ENCODE assay signal across 20 cellular contexts in the genomic region with DNA sequence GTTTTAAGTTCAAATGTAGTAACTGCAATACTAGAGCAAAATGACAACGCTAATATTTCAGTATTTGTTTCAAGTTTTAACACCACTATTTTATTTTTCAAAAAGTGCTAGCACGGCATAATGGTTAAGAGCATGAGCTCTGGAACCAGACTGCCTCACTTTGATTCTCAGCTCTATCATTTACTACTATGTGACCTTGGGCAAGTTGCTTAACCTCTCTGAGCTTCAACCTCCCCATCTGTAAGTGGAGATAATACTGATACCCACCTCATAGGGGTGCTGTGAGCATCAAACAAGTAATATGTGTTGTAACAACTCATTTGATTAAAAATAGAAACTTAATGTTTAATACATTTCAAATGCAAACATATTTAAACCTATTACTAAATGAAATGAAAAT.
DNase-seq lines count a peak whose midpoint lies in the region; ATAC-seq and TF ChIP-seq lines count a peak whose summit lies in the region.
"Had no signal": no experiment of that assay in that cellular context is flagged by ENCODE, and none has a peak within 500 bp of the region (broad histone marks: within the 10 kb centered on the region; RNA-seq: fewer than 3 reads in every experiment).

No MANE protein-coding gene starts in this region.

- H3K4me3 ChIP-seq in GM23338 (no peak overlapping the region), endodermal cell (ENCODE audit: low read length) (no peak overlapping the region), osteoblast (ENCODE audit: insufficient read depth, low read length) (no peak overlapping the region)
- H3K4me3 ChIP-seq: A549; BLaER1 treated with 17β-estradiol and CSF1 and Interleukin-3, amounts not matched to agents 10 nM and 100 nM had no signal

- no peak overlapping the region for H3K27ac Mint-ChIP-seq in GM23338
- H3K27ac Mint-ChIP-seq in H9, result no peak overlapping the region
- H3K27ac Mint-ChIP-seq in endodermal cell, result no peak overlapping the region
- H3K27ac Mint-ChIP-seq: B cell; CD4-positive, alpha-beta T cell; CD8-positive, alpha-beta T cell had no signal

- H3K9ac ChIP-seq in H9 (ENCODE audit: extremely low read depth, insufficient read length, low read length) (no peak overlapping the region), endodermal cell (ENCODE audit: extremely low read depth, low read length, poor library complexity, severe bottlenecking) (no peak overlapping the region)
- H3K9ac ChIP-seq: BLaER1 treated with 17β-estradiol and CSF1 and Interleukin-3, amounts not matched to agents 10 nM and 100 nM had no signal

- H4K20me1 ChIP-seq in GM23338 (replicated peaks; ENCODE audit: insufficient read depth) (no peaks in the 10 kb centered on the region), H9 (ENCODE audit: control insufficient read depth, insufficient read depth, insufficient read length) (no peaks in the 10 kb centered on the region), osteoblast (ENCODE audit: insufficient read depth, low read length) (no peaks in the 10 kb centered on the region)
- H4K20me1 ChIP-seq: BLaER1 treated with 17β-estradiol and CSF1 and Interleukin-3, amounts not matched to agents 10 nM and 100 nM had no signal

- H3K18ac ChIP-seq in H9 (ENCODE audit: insufficient read length, low read depth, low read length), result no peak overlapping the region

- H2BK12ac ChIP-seq in H9 (ENCODE audit: insufficient read length, low read depth, low read length), result no peak overlapping the region

- no peak overlapping the region for H3K23ac ChIP-seq in H9 (ENCODE audit: insufficient read length, low read depth, low read length)

- no peak overlapping the region for H4K8ac ChIP-seq in H9 (replicated peaks; ENCODE audit: insufficient read length, low read depth, low read length)

- H2BK20ac ChIP-seq in H9 (ENCODE audit: low read depth, low read length, poor library complexity, severe bottlenecking), result no peak overlapping the region

- H2BK120ac ChIP-seq in H9 (ENCODE audit: low read depth, low read length, poor library complexity, severe bottlenecking), result no peak overlapping the region

- no peaks in the 10 kb centered on the region for H3K9me3 ChIP-seq in H9 (ENCODE audit: control insufficient read depth, low read depth, low read length)
- H3K9me3 ChIP-seq in endodermal cell (ENCODE audit: control insufficient read depth, low read length), result no peaks in the 10 kb centered on the region
- H3K9me3 ChIP-seq in osteoblast (ENCODE audit: low read depth, low read length), result no peaks in the 10 kb centered on the region
- H3K9me3 ChIP-seq: A549; BLaER1 treated with 17β-estradiol and CSF1 and Interleukin-3, amounts not matched to agents 10 nM and 100 nM; Caco-2 had no signal

- no peaks in the 10 kb centered on the region for H3K23me2 ChIP-seq in H9 (ENCODE audit: insufficient read length, low read depth, low read length, poor library complexity, severe bottlenecking)

- H3K27me3 ChIP-seq in GM23338 (ENCODE audit: insufficient read depth) (no peaks in the 10 kb centered on the region), H9 (ENCODE audit: insufficient read depth, low read length) (no peaks in the 10 kb centered on the region), endodermal cell (ENCODE audit: control insufficient read depth, insufficient read depth, low read length, poor library complexity, severe bottlenecking) (no peaks in the 10 kb centered on the region), osteoblast (ENCODE audit: insufficient read depth, low read length) (no peaks in the 10 kb centered on the region)
- H3K27me3 ChIP-seq: BLaER1 treated with 17β-estradiol and CSF1 and Interleukin-3, amounts not matched to agents 10 nM and 100 nM had no signal

- no peak overlapping the region for H2AK5ac ChIP-seq in H9 (ENCODE audit: insufficient read length, low read length)

- no peaks in the 10 kb centered on the region for H3K79me2 ChIP-seq in GM23338 (replicated peaks; ENCODE audit: insufficient read depth)
- no peaks in the 10 kb centered on the region for H3K79me2 ChIP-seq in H9 (ENCODE audit: insufficient read depth, low read length)
- no peaks in the 10 kb centered on the region for H3K79me2 ChIP-seq in osteoblast (ENCODE audit: insufficient read depth, low read length)

- H2AFZ ChIP-seq in GM23338 (no peak overlapping the region), H9 (ENCODE audit: low read length) (no peak overlapping the region), osteoblast (ENCODE audit: low read length) (no peak overlapping the region)

- no peak overlapping the region for H3K14ac ChIP-seq in H9 (ENCODE audit: insufficient read depth, low read length)

- H3T11ph ChIP-seq in H9 (ENCODE audit: low read length), result no peak overlapping the region

- 0 out of 4 replicates have a peak, but pooled peaks of 1 of the 2 experiments have one; percentile 12 for TF ChIP-seq CTCF in GM23338 (conservative IDR thresholded peaks at IDR 0.05; ENCODE audit: low read depth in 2 of 2)
- TF ChIP-seq CTCF in H9 (conservative IDR thresholded peaks at IDR 0.05), result peak; percentile 26; the same call in 2 of the 3 replicates
- peak; percentile 18 for TF ChIP-seq CTCF in endodermal cell (conservative IDR thresholded peaks at IDR 0.05)
- no peak for TF ChIP-seq CTCF in osteoblast (IDR thresholded peaks at IDR 0.05; ENCODE audit: extremely low read depth, low read depth, low read length)

- no peak overlapping the region for H3K27ac ChIP-seq in GM23338 (ENCODE audit: low read depth)
- no peak overlapping the region for H3K27ac ChIP-seq in H9 (ENCODE audit: insufficient read length, low read depth, low read length)
- H3K27ac ChIP-seq in endodermal cell (ENCODE audit: low read depth, low read length), result no peak overlapping the region
- H3K27ac ChIP-seq in osteoblast (ENCODE audit: low read depth, low read length), result no peak overlapping the region
- H3K27ac ChIP-seq: A549; BLaER1 treated with 17β-estradiol and CSF1 and Interleukin-3, amounts not matched to agents 10 nM and 100 nM; C4-2B had no signal

- no CpG with 5 or more reads among the region's 2 CpGs for whole genome bisulfite sequencing in H9 (ENCODE audit: extremely low coverage, insufficient read length, low lambda C conversion rate)
- 92 to 100% methylated on average over 1 to 2 of the region's 2 CpGs for WGBS in endodermal cell (ENCODE audit: insufficient coverage in 1 of 2, insufficient read length in 1 of 2), 2 experiments

- no peaks in the 10 kb centered on the region; the same call in 1 of the 2 replicates for H3K9me2 ChIP-seq in GM23338 (ENCODE audit: insufficient read depth)

- no peak for ATAC-seq in GM23338
- ATAC-seq in HG03354 (IDR thresholded peaks at IDR 0.05; ENCODE audit: poor library complexity, severe bottlenecking, unreplicated experiment), result no peak
- ATAC-seq: A549; CD8-positive, alpha-beta T cell had no signal

- no peak overlapping the region for H3K56ac ChIP-seq in H9 (ENCODE audit: insufficient read length, low read depth, low read length)

- H3F3A ChIP-seq in GM23338 (replicated peaks; ENCODE audit: low read depth), result no peaks in the 10 kb centered on the region

- H2BK15ac ChIP-seq in H9 (ENCODE audit: low read depth, low read length), result no peak overlapping the region

- no peak overlapping the region for H3K4me3 Mint-ChIP-seq in GM23338
- H3K4me3 Mint-ChIP-seq in H9, result no peak overlapping the region
- H3K4me3 Mint-ChIP-seq in endodermal cell, result no peak overlapping the region
- H3K4me3 Mint-ChIP-seq: B cell; CD4-positive, alpha-beta T cell; CD8-positive, alpha-beta T cell had no signal

- no peak overlapping the region for H4K91ac ChIP-seq in H9 (ENCODE audit: insufficient read length, low read depth, low read length)

- H3K4me1 ChIP-seq in GM23338 (ENCODE audit: insufficient read depth) (peaks cover 11% of the 10 kb centered on the region; the same call in 1 of the 2 replicates), H9 (ENCODE audit: insufficient read depth, low read length) (no peaks in the 10 kb centered on the region; the same call in 1 of the 2 replicates), endodermal cell (ENCODE audit: control insufficient read depth, insufficient read depth, low read length) (no peaks in the 10 kb centered on the region), osteoblast (ENCODE audit: insufficient read depth, low read length) (no peaks in the 10 kb centered on the region)
- H3K4me1 ChIP-seq: A549; BLaER1 treated with 17β-estradiol and CSF1 and Interleukin-3, amounts not matched to agents 10 nM and 100 nM; Caco-2 had no signal

- H3K4me1 Mint-ChIP-seq in GM23338 (peaks cover 11% of the 10 kb centered on the region), H9 (peaks cover 5 to 6% of the 10 kb centered on the region in 2 experiments; a peak in 2 of 4 replicates), endodermal cell (no peaks in the 10 kb centered on the region)
- H3K4me1 Mint-ChIP-seq: B cell had no signal

- H3K79me1 ChIP-seq in H9 (ENCODE audit: insufficient read depth, low read depth, low read length, poor library complexity, severe bottlenecking), result no peaks in the 10 kb centered on the region

- H3K4me2 ChIP-seq in GM23338 (no peak overlapping the region), H9 (ENCODE audit: insufficient read depth, insufficient read length, low read length) (no peak overlapping the region), osteoblast (ENCODE audit: insufficient read depth, low read length) (no peak overlapping the region)
- H3K4me2 ChIP-seq: A549; BLaER1 treated with 17β-estradiol and CSF1 and Interleukin-3, amounts not matched to agents 10 nM and 100 nM had no signal

- DNase-seq in GM23338 (ENCODE audit: low spot score) (peak; percentile 10), H9 (no peak), OCI-M1 (lab: John Stamatoyannopoulos, UW) (peak; percentile 11), endodermal cell (no peak), A172 (ENCODE audit: low spot score) (no peak), osteoblast (ENCODE audit: insufficient read length, low spot score, missing footprints) (no peak), SK-N-DZ (ENCODE audit: low spot score) (no peak)
- DNase-seq: 8988T; AML-193; Caco-2; Calu3; CD4-positive, alpha-beta T cell; CD8-positive, alpha-beta T cell; DMS79 treated with DMSO at 0.1 percent for 48 hours; GF-D8 had no signal

- H2BK5ac ChIP-seq in H9 (ENCODE audit: insufficient read length, low read length), result no peak overlapping the region

- no peaks in the 10 kb centered on the region for H3K9me3 Mint-ChIP-seq in GM23338
- H3K9me3 Mint-ChIP-seq in H9, result no peaks in the 10 kb centered on the region
- no peaks in the 10 kb centered on the region for H3K9me3 Mint-ChIP-seq in endodermal cell
- H3K9me3 Mint-ChIP-seq: CD4-positive, alpha-beta T cell; CD8-positive, alpha-beta T cell had no signal

- H4K5ac ChIP-seq in H9 (ENCODE audit: insufficient read length, low read depth, low read length), result no peak overlapping the region

- H3K36me3 ChIP-seq in GM23338 (ENCODE audit: insufficient read depth), result no peaks in the 10 kb centered on the region
- no peaks in the 10 kb centered on the region for H3K36me3 ChIP-seq in endodermal cell (ENCODE audit: control insufficient read depth, insufficient read depth, low read length)
- H3K36me3 ChIP-seq in osteoblast (ENCODE audit: insufficient read depth, low read length), result no peaks in the 10 kb centered on the region
- H3K36me3 ChIP-seq: BLaER1 treated with 17β-estradiol and CSF1 and Interleukin-3, amounts not matched to agents 10 nM and 100 nM had no signal

- H3K36me3 Mint-ChIP-seq in GM23338 (ENCODE audit: low read depth) (no peaks in the 10 kb centered on the region), H9 (ENCODE audit: insufficient read depth in 1 of 3, low read depth in 3 of 3) (no peaks in the 10 kb centered on the region), endodermal cell (ENCODE audit: low read depth) (no peaks in the 10 kb centered on the region)
- H3K36me3 Mint-ChIP-seq: CD8-positive, alpha-beta T cell had no signal

- no peak overlapping the region for H3K4ac ChIP-seq in H9 (ENCODE audit: low read depth, low read length)

- no peaks in the 10 kb centered on the region for H3K27me3 Mint-ChIP-seq in GM23338 (ENCODE audit: insufficient read depth, low read depth, poor library complexity)
- no peaks in the 10 kb centered on the region for H3K27me3 Mint-ChIP-seq in H9 (ENCODE audit: low read depth)
- H3K27me3 Mint-ChIP-seq in endodermal cell (ENCODE audit: insufficient read depth), result no peaks in the 10 kb centered on the region

Comparison
In these comparisons a context has a peak if more than half of its experiments do, and no peak if none do; other contexts are left out.
1. DNase-seq: peak in GM23338 (single experiment) and OCI-M1 (single experiment); none in H9 (single experiment), endodermal cell (single experiment), A172 (single experiment), osteoblast (single experiment) and SK-N-DZ (single experiment).